ENCODE assay signal across 2 cellular contexts in the genomic region with DNA sequence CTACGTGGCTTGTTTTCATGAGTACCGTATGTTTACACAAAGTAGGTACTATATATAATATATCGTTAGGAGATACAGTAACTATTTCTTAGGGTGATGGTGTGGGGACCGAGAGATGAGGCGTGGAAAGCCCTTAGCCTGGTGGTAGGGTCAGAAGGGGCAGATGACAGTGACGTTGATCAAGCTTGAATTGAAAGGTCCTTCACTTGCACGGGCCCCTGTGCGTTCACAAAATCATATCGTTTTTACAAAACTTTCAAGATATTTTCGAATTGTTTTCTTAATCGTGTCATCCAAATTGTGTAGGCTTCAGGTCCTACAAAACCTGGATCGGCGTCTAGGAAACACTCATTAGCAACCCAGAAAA.
A peak's percentile ranks its signal among the peaks of the same experiment; 100 is the strongest.
TF ChIP-seq lines count a peak whose summit lies in the region.

No MANE protein-coding gene starts in this region.

TF ChIP-seq in GM12878, 131 proteins besides CTCF, POLR2A, EP300 and RAD21:
- TF ChIP-seq SIX5 (IDR thresholded peaks at IDR 0.05; ENCODE audit: low read depth, low read length, severe bottlenecking) (no peak), ZNF274 (IDR thresholded peaks at IDR 0.05; ENCODE audit: insufficient read depth, insufficient read length) (no peak), KLF5 (IDR thresholded peaks at IDR 0.05; ENCODE audit: partially characterized antibody) (no peak), PAX5 (IDR thresholded peaks at IDR 0.05; ENCODE audit: borderline replicate concordance, low read depth, low read length) (no peak), POLR2AphosphoS2 (IDR thresholded peaks at IDR 0.05; ENCODE audit: low read depth, low read length) (no peak), SMAD1 (IDR thresholded peaks at IDR 0.05; ENCODE audit: low read depth, partially characterized antibody) (no peak)
- TF ChIP-seq, protein P1, sequence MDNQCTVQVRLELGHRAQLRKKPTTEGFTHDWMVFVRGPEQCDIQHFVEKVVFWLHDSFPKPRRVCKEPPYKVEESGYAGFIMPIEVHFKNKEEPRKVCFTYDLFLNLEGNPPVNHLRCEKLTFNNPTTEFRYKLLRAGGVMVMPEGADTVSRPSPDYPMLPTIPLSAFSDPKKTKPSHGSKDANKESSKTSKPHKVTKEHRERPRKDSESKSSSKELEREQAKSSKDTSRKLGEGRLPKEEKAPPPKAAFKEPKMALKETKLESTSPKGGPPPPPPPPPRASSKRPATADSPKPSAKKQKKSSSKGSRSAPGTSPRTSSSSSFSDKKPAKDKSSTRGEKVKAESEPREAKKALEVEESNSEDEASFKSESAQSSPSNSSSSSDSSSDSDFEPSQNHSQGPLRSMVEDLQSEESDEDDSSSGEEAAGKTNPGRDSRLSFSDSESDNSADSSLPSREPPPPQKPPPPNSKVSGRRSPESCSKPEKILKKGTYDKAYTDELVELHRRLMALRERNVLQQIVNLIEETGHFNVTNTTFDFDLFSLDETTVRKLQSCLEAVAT (IDR thresholded peaks at IDR 0.05), result peak; percentile 75

TF ChIP-seq in HepG2, 621 proteins besides CTCF, POLR2A, EP300 and RAD21:
- TF ChIP-seq KMT2B (CRISPR knock-in tag; IDR thresholded peaks at IDR 0.05) (peak; percentile 10; the same call in 1 of the 2 replicates), PHF21A (CRISPR knock-in tag; IDR thresholded peaks at IDR 0.05) (no peak), POLR2AphosphoS2 (IDR thresholded peaks at IDR 0.05; ENCODE audit: low read depth, low read length) (no peak), KDM5A (IDR thresholded peaks at IDR 0.05; ENCODE audit: borderline replicate concordance, low read length) (0 out of 2 replicates have a peak, but pooled peaks have one; percentile 14), ZNF569 (CRISPR knock-in tag; IDR thresholded peaks at IDR 0.05; ENCODE audit: borderline replicate concordance) (0 out of 2 replicates have a peak, but pooled peaks have one; percentile 5), ZNF30 (CRISPR knock-in tag; IDR thresholded peaks at IDR 0.05) (0 out of 2 replicates have a peak, but pooled peaks have one; percentile 24), ELF1 (CRISPR knock-in tag; IDR thresholded peaks at IDR 0.05) (0 out of 2 replicates have a peak, but pooled peaks have one; percentile 1)
